In the genomic region with DNA sequence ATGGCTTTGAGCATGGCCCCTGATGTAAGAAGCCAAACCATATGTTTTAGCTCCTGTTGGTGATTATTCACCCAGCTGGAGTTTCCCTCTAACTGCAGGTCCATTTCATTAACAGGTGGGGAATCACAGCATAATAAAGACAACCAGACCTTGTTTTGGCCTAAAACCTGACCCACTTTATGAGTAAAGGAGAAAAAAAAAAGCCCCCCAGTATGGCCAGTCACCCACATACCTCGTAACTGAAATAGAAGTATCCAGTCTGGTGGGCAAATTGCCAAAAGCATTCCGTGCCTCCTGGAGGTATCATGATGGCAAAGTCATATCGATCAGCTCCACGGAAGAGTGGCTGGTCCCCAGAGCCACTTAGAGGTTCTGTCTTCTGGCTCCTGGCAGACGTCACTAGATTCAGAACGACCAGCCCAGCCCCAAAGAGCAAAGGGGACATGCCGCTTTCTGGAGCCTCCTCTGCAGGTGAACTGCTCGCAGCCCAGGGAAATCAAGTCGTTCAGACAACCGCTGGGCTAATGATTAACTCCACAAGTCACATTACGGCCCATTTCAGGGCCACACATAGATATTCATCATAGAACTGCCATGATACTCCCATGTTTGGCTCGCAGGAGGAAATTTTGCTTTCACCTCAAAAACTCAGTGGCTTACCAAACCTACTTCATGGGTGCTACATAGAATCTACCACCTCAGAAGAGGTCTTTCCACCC, we compare ENCODE assay signal across 1 cellular context.
TF ChIP-seq lines count a peak whose summit lies in the region.

A gene (minus strand): TSS at position 478 of the 719 bp plus-strand sequence. CDS start 33 bp downstream, at position 445.

TF ChIP-seq in HepG2, 621 proteins besides CTCF, POLR2A, EP300 and RAD21 (continued from another document and continues in another):
- TF ChIP-seq, protein P1, sequence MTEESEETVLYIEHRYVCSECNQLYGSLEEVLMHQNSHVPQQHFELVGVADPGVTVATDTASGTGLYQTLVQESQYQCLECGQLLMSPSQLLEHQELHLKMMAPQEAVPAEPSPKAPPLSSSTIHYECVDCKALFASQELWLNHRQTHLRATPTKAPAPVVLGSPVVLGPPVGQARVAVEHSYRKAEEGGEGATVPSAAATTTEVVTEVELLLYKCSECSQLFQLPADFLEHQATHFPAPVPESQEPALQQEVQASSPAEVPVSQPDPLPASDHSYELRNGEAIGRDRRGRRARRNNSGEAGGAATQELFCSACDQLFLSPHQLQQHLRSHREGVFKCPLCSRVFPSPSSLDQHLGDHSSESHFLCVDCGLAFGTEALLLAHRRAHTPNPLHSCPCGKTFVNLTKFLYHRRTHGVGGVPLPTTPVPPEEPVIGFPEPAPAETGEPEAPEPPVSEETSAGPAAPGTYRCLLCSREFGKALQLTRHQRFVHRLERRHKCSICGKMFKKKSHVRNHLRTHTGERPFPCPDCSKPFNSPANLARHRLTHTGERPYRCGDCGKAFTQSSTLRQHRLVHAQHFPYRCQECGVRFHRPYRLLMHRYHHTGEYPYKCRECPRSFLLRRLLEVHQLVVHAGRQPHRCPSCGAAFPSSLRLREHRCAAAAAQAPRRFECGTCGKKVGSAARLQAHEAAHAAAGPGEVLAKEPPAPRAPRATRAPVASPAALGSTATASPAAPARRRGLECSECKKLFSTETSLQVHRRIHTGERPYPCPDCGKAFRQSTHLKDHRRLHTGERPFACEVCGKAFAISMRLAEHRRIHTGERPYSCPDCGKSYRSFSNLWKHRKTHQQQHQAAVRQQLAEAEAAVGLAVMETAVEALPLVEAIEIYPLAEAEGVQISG (CRISPR knock-in tag; IDR thresholded peaks at IDR 0.05): peak; percentile 73; the same call in 1 of the 2 replicates
- TF ChIP-seq ZNF768 (CRISPR knock-in tag; IDR thresholded peaks at IDR 0.05): no peak
- TF ChIP-seq RBFOX2 (IDR thresholded peaks at IDR 0.05; ENCODE audit: low read depth, low read length): no peak
- TF ChIP-seq ZNF543 (CRISPR knock-in tag; IDR thresholded peaks at IDR 0.05): no peak
- no peak for TF ChIP-seq CREM (IDR thresholded peaks at IDR 0.05)
- TF ChIP-seq CREM (CRISPR knock-in tag; IDR thresholded peaks at IDR 0.05): no peak
- TF ChIP-seq ZNF703 (CRISPR knock-in tag; IDR thresholded peaks at IDR 0.05; ENCODE audit: borderline replicate concordance): no peak
- TF ChIP-seq, protein P2, sequence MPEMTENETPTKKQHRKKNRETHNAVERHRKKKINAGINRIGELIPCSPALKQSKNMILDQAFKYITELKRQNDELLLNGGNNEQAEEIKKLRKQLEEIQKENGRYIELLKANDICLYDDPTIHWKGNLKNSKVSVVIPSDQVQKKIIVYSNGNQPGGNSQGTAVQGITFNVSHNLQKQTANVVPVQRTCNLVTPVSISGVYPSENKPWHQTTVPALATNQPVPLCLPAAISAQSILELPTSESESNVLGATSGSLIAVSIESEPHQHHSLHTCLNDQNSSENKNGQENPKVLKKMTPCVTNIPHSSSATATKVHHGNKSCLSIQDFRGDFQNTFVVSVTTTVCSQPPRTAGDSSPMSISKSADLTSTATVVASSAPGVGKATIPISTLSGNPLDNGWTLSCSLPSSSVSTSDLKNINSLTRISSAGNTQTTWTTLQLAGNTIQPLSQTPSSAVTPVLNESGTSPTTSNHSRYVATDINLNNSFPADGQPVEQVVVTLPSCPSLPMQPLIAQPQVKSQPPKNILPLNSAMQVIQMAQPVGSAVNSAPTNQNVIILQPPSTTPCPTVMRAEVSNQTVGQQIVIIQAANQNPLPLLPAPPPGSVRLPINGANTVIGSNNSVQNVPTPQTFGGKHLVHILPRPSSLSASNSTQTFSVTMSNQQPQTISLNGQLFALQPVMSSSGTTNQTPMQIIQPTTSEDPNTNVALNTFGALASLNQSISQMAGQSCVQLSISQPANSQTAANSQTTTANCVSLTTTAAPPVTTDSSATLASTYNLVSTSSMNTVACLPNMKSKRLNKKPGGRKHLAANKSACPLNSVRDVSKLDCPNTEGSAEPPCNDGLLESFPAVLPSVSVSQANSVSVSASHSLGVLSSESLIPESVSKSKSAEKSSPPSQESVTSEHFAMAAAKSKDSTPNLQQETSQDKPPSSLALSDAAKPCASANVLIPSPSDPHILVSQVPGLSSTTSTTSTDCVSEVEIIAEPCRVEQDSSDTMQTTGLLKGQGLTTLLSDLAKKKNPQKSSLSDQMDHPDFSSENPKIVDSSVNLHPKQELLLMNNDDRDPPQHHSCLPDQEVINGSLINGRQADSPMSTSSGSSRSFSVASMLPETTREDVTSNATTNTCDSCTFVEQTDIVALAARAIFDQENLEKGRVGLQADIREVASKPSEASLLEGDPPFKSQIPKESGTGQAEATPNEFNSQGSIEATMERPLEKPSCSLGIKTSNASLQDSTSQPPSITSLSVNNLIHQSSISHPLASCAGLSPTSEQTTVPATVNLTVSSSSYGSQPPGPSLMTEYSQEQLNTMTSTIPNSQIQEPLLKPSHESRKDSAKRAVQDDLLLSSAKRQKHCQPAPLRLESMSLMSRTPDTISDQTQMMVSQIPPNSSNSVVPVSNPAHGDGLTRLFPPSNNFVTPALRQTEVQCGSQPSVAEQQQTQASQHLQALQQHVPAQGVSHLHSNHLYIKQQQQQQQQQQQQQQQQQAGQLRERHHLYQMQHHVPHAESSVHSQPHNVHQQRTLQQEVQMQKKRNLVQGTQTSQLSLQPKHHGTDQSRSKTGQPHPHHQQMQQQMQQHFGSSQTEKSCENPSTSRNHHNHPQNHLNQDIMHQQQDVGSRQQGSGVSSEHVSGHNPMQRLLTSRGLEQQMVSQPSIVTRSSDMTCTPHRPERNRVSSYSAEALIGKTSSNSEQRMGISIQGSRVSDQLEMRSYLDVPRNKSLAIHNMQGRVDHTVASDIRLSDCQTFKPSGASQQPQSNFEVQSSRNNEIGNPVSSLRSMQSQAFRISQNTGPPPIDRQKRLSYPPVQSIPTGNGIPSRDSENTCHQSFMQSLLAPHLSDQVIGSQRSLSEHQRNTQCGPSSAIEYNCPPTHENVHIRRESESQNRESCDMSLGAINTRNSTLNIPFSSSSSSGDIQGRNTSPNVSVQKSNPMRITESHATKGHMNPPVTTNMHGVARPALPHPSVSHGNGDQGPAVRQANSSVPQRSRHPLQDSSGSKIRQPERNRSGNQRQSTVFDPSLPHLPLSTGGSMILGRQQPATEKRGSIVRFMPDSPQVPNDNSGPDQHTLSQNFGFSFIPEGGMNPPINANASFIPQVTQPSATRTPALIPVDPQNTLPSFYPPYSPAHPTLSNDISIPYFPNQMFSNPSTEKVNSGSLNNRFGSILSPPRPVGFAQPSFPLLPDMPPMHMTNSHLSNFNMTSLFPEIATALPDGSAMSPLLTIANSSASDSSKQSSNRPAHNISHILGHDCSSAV (CRISPR knock-in tag; IDR thresholded peaks at IDR 0.05; ENCODE audit: borderline replicate concordance): no peak
- TF ChIP-seq, protein P3, sequence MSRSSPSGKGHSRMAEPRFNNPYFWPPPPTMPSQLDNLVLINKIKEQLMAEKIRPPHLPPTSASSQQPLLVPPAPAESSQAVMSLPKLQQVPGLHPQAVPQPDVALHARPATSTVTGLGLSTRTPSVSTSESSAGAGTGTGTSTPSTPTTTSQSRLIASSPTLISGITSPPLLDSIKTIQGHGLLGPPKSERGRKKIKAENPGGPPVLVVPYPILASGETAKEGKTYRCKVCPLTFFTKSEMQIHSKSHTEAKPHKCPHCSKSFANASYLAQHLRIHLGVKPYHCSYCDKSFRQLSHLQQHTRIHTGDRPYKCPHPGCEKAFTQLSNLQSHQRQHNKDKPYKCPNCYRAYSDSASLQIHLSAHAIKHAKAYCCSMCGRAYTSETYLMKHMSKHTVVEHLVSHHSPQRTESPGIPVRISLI (CRISPR knock-in tag; IDR thresholded peaks at IDR 0.05; ENCODE audit: borderline replicate concordance): no peak
- TF ChIP-seq KDM5B (CRISPR knock-in tag; IDR thresholded peaks at IDR 0.05; ENCODE audit: borderline replicate concordance): peak; percentile 47; the same call in 1 of the 2 replicates
- TF ChIP-seq ZNF839 (CRISPR knock-in tag; IDR thresholded peaks at IDR 0.05; ENCODE audit: borderline replicate concordance): no peak
- no peak; the same call in 1 of the 2 replicates for TF ChIP-seq FOXO1 (CRISPR knock-in tag; IDR thresholded peaks at IDR 0.05)
- TF ChIP-seq, protein P4, sequence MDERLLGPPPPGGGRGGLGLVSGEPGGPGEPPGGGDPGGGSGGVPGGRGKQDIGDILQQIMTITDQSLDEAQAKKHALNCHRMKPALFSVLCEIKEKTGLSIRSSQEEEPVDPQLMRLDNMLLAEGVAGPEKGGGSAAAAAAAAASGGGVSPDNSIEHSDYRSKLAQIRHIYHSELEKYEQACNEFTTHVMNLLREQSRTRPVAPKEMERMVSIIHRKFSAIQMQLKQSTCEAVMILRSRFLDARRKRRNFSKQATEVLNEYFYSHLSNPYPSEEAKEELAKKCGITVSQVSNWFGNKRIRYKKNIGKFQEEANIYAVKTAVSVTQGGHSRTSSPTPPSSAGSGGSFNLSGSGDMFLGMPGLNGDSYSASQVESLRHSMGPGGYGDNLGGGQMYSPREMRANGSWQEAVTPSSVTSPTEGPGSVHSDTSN (CRISPR knock-in tag; IDR thresholded peaks at IDR 0.05): no peak
- no peak for TF ChIP-seq GABPA (IDR thresholded peaks at IDR 0.05; ENCODE audit: low read depth, low read length)
- peak; percentile 37; the same call in 1 of the 2 replicates for TF ChIP-seq GABPA (CRISPR knock-in tag; IDR thresholded peaks at IDR 0.05; ENCODE audit: low read depth)
- TF ChIP-seq, protein P5, sequence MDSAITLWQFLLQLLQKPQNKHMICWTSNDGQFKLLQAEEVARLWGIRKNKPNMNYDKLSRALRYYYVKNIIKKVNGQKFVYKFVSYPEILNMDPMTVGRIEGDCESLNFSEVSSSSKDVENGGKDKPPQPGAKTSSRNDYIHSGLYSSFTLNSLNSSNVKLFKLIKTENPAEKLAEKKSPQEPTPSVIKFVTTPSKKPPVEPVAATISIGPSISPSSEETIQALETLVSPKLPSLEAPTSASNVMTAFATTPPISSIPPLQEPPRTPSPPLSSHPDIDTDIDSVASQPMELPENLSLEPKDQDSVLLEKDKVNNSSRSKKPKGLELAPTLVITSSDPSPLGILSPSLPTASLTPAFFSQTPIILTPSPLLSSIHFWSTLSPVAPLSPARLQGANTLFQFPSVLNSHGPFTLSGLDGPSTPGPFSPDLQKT (CRISPR knock-in tag; IDR thresholded peaks at IDR 0.05; ENCODE audit: borderline replicate concordance): no peak
- TF ChIP-seq FOXK2 (IDR thresholded peaks at IDR 0.05): no peak
- TF ChIP-seq, protein P6, sequence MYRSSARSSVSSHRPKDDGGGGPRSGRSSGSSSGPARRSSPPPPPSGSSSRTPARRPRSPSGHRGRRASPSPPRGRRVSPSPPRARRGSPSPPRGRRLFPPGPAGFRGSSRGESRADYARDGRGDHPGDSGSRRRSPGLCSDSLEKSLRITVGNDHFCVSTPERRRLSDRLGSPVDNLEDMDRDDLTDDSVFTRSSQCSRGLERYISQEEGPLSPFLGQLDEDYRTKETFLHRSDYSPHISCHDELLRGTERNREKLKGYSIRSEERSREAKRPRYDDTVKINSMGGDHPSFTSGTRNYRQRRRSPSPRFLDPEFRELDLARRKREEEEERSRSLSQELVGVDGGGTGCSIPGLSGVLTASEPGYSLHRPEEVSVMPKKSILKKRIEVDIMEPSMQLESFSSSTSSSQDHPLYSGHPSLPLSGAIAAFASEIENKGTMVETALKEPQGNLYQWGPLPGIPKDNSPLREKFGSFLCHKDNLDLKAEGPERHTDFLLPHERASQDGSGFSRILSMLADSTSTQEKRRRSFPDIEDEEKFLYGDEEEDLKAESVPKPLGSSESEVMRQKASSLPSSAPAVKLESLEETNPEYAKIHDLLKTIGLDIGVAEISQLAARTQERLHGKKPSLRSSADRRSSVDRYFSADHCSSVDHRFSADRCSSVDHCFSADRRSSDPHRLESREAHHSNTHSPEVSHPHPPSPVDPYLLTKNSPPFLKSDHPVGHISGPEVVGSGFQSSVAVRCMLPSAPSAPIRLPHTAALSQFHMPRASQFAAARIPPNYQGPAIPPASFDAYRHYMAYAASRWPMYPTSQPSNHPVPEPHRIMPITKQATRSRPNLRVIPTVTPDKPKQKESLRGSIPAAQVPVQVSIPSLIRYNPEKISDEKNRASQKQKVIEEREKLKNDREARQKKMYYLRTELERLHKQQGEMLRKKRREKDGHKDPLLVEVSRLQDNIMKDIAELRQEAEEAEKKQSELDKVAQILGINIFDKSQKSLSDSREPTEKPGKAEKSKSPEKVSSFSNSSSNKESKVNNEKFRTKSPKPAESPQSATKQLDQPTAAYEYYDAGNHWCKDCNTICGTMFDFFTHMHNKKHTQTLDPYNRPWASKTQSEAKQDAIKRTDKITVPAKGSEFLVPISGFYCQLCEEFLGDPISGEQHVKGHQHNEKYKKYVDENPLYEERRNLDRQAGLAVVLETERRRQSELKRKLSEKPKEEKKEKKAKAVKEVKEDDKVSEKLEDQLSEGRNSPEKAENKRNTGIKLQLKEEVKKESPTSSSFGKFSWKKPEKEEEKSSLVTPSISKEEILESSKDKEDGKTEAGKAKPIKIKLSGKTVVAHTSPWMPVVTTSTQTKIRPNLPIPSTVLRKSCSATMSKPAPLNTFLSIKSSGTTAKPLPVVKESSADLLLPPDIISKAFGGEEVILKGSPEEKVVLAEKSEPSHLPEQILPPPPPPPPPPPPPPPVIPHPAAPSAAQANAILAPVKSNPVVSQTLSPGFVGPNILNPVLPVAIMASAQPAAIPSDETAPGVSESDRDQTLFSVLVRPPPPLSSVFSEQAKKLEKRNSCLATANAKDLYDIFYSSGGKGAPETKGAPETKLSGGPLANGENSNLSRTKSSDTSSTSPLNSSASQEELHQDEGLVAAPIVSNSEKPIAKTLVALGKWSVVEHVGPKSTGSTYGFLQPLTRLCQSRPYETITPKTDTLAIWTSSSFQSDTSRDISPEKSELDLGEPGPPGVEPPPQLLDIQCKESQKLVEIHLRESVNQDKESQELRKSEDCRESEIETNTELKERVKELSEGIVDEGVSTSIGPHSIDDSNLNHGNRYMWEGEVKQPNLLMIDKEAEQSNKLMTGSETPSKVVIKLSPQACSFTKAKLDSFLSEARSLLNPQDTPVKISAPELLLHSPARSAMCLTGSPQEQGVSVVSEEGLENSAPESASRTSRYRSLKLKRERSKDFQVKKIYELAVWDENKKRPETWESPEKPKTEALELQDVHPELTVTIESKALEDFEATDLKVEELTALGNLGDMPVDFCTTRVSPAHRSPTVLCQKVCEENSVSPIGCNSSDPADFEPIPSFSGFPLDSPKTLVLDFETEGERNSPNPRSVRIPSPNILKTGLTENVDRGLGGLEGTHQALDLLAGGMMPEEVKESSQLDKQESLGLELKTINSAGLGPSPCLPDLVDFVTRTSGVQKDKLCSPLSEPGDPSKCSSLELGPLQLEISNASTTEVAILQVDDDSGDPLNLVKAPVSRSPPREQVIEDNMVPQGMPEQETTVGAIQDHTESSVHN (CRISPR knock-in tag; IDR thresholded peaks at IDR 0.05): no peak
- TF ChIP-seq, protein P7, sequence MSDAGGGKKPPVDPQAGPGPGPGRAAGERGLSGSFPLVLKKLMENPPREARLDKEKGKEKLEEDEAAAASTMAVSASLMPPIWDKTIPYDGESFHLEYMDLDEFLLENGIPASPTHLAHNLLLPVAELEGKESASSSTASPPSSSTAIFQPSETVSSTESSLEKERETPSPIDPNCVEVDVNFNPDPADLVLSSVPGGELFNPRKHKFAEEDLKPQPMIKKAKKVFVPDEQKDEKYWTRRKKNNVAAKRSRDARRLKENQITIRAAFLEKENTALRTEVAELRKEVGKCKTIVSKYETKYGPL (CRISPR knock-in tag; IDR thresholded peaks at IDR 0.05): no peak
- no peak for TF ChIP-seq ISX (CRISPR knock-in tag; conservative IDR thresholded peaks at IDR 0.05)
- peak; percentile 45; the same call in 1 of the 2 replicates for TF ChIP-seq YEATS4 (CRISPR knock-in tag; IDR thresholded peaks at IDR 0.05; ENCODE audit: borderline replicate concordance)
- TF ChIP-seq HMG20A (CRISPR knock-in tag; IDR thresholded peaks at IDR 0.05; ENCODE audit: borderline replicate concordance): no peak
- no peak for TF ChIP-seq ZNF335 (CRISPR knock-in tag; IDR thresholded peaks at IDR 0.05)
- no peak for TF ChIP-seq U2AF1 (optimal IDR thresholded peaks at IDR 0.05; ENCODE audit: low read depth, low read length)
- TF ChIP-seq ZNF629 (CRISPR knock-in tag; conservative IDR thresholded peaks at IDR 0.05): no peak
